8 cellular contexts compared by ENCODE assay signal in the genomic region with DNA sequence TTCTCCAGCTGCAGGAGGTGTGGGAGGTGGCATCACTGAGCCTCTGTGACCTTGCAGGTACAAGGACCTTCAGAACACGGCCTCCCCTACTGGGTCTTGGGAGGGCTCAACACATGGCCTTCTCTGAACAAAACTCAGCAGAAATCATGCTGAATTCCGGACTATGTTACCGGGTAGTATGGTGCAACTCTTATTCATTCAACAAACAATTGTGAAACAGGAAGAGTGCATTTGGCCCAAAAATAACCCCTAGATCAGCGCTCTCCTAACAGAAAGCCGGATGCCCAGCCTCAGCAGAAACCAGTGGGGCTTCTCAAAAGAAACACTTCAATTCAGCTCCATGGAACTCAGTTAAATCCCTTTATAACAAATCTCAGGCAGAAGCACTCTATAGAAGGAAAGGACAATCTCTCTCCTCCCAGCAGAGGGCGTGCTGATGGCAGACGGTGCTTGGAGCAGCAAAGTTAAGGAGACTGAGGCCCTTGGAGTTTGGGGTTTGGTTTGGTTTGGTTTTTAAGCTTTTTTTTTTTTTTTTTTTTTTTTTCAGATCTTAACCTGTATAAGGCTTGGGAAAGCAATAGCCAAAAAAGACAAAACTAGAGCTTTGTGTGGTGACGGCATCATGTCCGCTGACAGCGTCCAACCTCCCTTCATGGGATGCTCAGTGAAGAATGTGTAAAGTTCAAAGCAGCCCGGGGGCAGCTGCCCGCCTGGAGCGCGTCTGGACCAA.
DNase-seq lines count a peak whose midpoint lies in the region; ATAC-seq, FAIRE-seq and TF ChIP-seq lines count a peak whose summit lies in the region.

No MANE protein-coding gene starts in this region.

- H3K27ac ChIP-seq in A549 (no peak overlapping the region), lung (ENCODE audit: low read depth in 1 of 2, low read length in 1 of 2) (no peak overlapping the region)

- H3K9ac ChIP-seq in adipocyte (ENCODE audit: low read length) = no peak overlapping the region

- POLR2A ChIA-PET in A549 (lab: Yijun Ruan, JAX) = no interaction called here

- H3K36me3 ChIP-seq in adipocyte (ENCODE audit: control insufficient read depth, insufficient read depth, low read length, severe bottlenecking) (no peaks in the 10 kb centered on the region), lung (ENCODE audit: control insufficient read depth in 2 of 2, insufficient read depth in 2 of 2, low read length in 2 of 2) (no peaks in the 10 kb centered on the region)

- 29% methylated on average over 14 of the region's 14 CpGs for WGBS in A549 (ENCODE audit: missing lambda C conversion rate)
- WGBS in lung, 2 donors = 57 to 60% methylated on average over 14 of the region's 14 CpGs

- no peak for TF ChIP-seq POLR2A in A549 (IDR thresholded peaks at IDR 0.05; ENCODE audit: low read length)

- H3K27me3 ChIP-seq in adipocyte (replicated peaks; ENCODE audit: control insufficient read depth, insufficient read depth, low read length) (no peaks in the 10 kb centered on the region), lung (ENCODE audit: control insufficient read depth, insufficient read depth) (no peaks in the 10 kb centered on the region)

- H3K4me2 ChIP-seq in A549 = no peak overlapping the region

- FAIRE-seq in A549 (lab: Jason Lieb, UNC) = no peak

- TF ChIP-seq RAD21 in A549 (conservative IDR thresholded peaks at IDR 0.05 in 1 of 2, IDR thresholded peaks at IDR 0.05 in 1 of 2) = peak in 1 of 2 experiments; percentile 43; a peak in 2 of 5 replicates

- peak; percentile 33; the same call in 2 of the 3 replicates for TF ChIP-seq CTCF in A549 (IDR thresholded peaks at IDR 0.05)
- TF ChIP-seq CTCF in GM12873 (IDR thresholded peaks at IDR 0.05; ENCODE audit: insufficient read depth, low read depth, low read length, missing control alignments) = peak; percentile 69
- TF ChIP-seq CTCF in lung (IDR thresholded peaks at IDR 0.05; ENCODE audit: control extremely low read depth, extremely low read depth) = peak; percentile 20

- H3K4me3 ChIP-seq in A549 (no peak overlapping the region), adipocyte (ENCODE audit: low read length) (no peak overlapping the region), lung (no peak overlapping the region)

- ATAC-seq in A549 = peak; percentile 50 to 76; a peak in 3 of 6 replicates
- no peak for ATAC-seq in lung (ENCODE audit: insufficient read depth, low FRiP score)
- no peak for ATAC-seq in HG02981 (IDR thresholded peaks at IDR 0.05; ENCODE audit: unreplicated experiment)

- H3K4me1 ChIP-seq in A549 (no peaks in the 10 kb centered on the region), adipocyte (ENCODE audit: control insufficient read depth, insufficient read depth, low read length) (no peaks in the 10 kb centered on the region), lung (ENCODE audit: control insufficient read depth in 2 of 2, insufficient read depth in 2 of 2, low read length in 2 of 2) (no peaks in the 10 kb centered on the region)

- DNase-seq in A549 (ENCODE audit: low read depth in 1 of 2, low spot score in 1 of 2) (peak in 1 of 2 experiments; percentile 36), NCI-H748 (lab: John Stamatoyannopoulos, UW; ENCODE audit: unreplicated experiment) (peak; percentile 75), adipocyte (ENCODE audit: low read depth) (peak; percentile 5), lung (ENCODE audit: low spot score) (peak; percentile 29), HCEC 1CT (no peak), D341Med (ENCODE audit: low spot score) (no peak)

- CTCF ChIA-PET in A549 (lab: Yijun Ruan, JAX) = interaction anchor here (1.1 to 2.3 kb wide), 4 partner anchors 11 to 982 kb away, joined by 3 to 8 read pairs (median 6); no protein-coding TSS in a partner anchor

- no peaks in the 10 kb centered on the region for H3K9me3 ChIP-seq in A549
- no peaks in the 10 kb centered on the region for H3K9me3 ChIP-seq in adipocyte (ENCODE audit: control insufficient read depth, low read length)
- H3K9me3 ChIP-seq in lung (ENCODE audit: control insufficient read depth in 2 of 2, insufficient read depth in 1 of 2, low read length in 1 of 2) = no peaks in the 10 kb centered on the region

- no peak for TF ChIP-seq EP300 in A549 (IDR thresholded peaks at IDR 0.05)

TF ChIP-seq in A549, 52 proteins besides CTCF, POLR2A, EP300 and RAD21:
- TF ChIP-seq SMC3 (IDR thresholded peaks at IDR 0.05) (0 out of 3 replicates have a peak, but pooled peaks have one; percentile 21), FOSB (CRISPR knock-in tag; IDR thresholded peaks at IDR 0.05) (no peak)

Comparison
In these comparisons a context has a peak if more than half of its experiments do, and no peak if none do; other contexts are left out.
1. ATAC-seq: peak in A549 (2 of 2); none in lung (single experiment) and HG02981 (single experiment).
2. DNase-seq: peak in NCI-H748 (single experiment), adipocyte (single experiment) and lung (single experiment); none in HCEC 1CT (single experiment) and D341Med (single experiment).
3. Peak in every context shown above with its lines, with median percentiles within 50 percentile points of each other: CTCF ChIP-seq.